1 cellular context compared by ENCODE assay signal in the genomic region with DNA sequence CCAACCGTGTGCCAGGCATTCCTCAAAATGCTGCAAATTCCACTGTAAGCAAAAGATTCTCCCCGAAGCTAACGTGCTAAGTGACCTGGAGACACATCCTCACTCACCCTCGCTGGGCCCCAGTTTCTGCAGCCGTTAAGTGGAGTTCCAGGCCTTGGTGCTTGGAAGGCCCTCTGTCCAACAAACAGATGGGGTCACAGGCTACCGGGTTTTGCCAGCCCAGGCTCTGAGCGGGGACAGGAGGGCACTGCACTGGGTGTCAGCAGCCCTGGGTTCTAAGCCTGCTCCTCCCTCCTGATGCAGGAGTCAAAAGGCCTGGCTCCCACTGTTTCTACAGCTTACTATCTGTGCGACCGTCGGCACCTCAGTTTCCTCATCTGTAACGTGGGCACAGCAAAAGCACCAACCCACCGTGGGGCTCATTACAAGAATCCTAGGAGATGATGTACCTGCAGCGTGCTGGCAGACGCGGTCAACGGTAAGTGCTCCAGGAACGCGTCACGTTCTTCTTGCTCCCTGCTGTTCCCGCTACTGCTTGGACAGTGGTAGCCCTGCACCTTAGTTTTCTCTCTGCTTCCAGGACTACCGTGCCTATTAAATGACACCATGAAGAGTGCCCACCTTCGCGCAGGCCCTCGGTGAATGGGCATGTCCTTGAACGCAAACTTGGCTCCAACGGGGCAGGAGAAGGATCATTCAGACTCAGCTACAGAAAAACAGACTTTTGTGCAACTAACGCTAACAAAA.
TF ChIP-seq lines count a peak whose summit lies in the region.

No MANE protein-coding gene starts in this region.

TF ChIP-seq in HepG2, 621 proteins besides CTCF, POLR2A, EP300 and RAD21:
- no peak for TF ChIP-seq RFX3 (CRISPR knock-in tag; IDR thresholded peaks at IDR 0.05)
- no peak for TF ChIP-seq ZSCAN9 (CRISPR knock-in tag; IDR thresholded peaks at IDR 0.05; ENCODE audit: borderline replicate concordance)
- no peak for TF ChIP-seq MBD4 (IDR thresholded peaks at IDR 0.05; ENCODE audit: borderline replicate concordance, low read length)
- TF ChIP-seq, protein P1, sequence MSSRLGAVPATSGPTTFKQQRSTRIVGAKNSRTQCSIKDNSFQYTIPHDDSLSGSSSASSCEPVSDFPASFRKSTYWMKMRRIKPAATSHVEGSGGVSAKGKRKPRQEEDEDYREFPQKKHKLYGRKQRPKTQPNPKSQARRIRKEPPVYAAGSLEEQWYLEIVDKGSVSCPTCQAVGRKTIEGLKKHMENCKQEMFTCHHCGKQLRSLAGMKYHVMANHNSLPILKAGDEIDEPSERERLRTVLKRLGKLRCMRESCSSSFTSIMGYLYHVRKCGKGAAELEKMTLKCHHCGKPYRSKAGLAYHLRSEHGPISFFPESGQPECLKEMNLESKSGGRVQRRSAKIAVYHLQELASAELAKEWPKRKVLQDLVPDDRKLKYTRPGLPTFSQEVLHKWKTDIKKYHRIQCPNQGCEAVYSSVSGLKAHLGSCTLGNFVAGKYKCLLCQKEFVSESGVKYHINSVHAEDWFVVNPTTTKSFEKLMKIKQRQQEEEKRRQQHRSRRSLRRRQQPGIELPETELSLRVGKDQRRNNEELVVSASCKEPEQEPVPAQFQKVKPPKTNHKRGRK (CRISPR knock-in tag; IDR thresholded peaks at IDR 0.05): no peak
- no peak for TF ChIP-seq ESRRA (CRISPR knock-in tag; IDR thresholded peaks at IDR 0.05; ENCODE audit: low read depth)
- no peak for TF ChIP-seq CENPX (CRISPR knock-in tag; IDR thresholded peaks at IDR 0.05)
- TF ChIP-seq HIC2 (CRISPR knock-in tag; IDR thresholded peaks at IDR 0.05; ENCODE audit: low read depth): no peak
- TF ChIP-seq HOXA3 (CRISPR knock-in tag; IDR thresholded peaks at IDR 0.05): no peak
- no peak for TF ChIP-seq ZNF615 (CRISPR knock-in tag; IDR thresholded peaks at IDR 0.05; ENCODE audit: borderline replicate concordance)
- no peak for TF ChIP-seq ZNF652 (CRISPR knock-in tag; IDR thresholded peaks at IDR 0.05; ENCODE audit: borderline replicate concordance, low read depth)
- no peak for TF ChIP-seq ZNF782 (CRISPR knock-in tag; IDR thresholded peaks at IDR 0.05; ENCODE audit: borderline replicate concordance)
- TF ChIP-seq TBL1XR1 (IDR thresholded peaks at IDR 0.05; ENCODE audit: borderline replicate concordance, low read length, partially characterized antibody): no peak
- TF ChIP-seq FOSL2 (CRISPR knock-in tag; IDR thresholded peaks at IDR 0.05): no peak
- no peak for TF ChIP-seq LCORL (IDR thresholded peaks at IDR 0.05)
- TF ChIP-seq LCORL (CRISPR knock-in tag; IDR thresholded peaks at IDR 0.05): no peak
- TF ChIP-seq, protein P2, sequence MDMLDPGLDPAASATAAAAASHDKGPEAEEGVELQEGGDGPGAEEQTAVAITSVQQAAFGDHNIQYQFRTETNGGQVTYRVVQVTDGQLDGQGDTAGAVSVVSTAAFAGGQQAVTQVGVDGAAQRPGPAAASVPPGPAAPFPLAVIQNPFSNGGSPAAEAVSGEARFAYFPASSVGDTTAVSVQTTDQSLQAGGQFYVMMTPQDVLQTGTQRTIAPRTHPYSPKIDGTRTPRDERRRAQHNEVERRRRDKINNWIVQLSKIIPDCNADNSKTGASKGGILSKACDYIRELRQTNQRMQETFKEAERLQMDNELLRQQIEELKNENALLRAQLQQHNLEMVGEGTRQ (IDR thresholded peaks at IDR 0.05; ENCODE audit: low read depth, low read length): no peak
- TF ChIP-seq, protein P2 (CRISPR knock-in tag; IDR thresholded peaks at IDR 0.05; ENCODE audit: borderline replicate concordance): no peak
- TF ChIP-seq, protein P3, sequence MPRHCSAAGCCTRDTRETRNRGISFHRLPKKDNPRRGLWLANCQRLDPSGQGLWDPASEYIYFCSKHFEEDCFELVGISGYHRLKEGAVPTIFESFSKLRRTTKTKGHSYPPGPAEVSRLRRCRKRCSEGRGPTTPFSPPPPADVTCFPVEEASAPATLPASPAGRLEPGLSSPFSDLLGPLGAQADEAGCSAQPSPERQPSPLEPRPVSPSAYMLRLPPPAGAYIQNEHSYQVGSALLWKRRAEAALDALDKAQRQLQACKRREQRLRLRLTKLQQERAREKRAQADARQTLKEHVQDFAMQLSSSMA (CRISPR knock-in tag; IDR thresholded peaks at IDR 0.05): no peak
- no peak for TF ChIP-seq ARHGAP35 (CRISPR knock-in tag; IDR thresholded peaks at IDR 0.05; ENCODE audit: borderline replicate concordance)
- TF ChIP-seq TBP (CRISPR knock-in tag; IDR thresholded peaks at IDR 0.05): no peak
- TF ChIP-seq FOXO1 (CRISPR knock-in tag; IDR thresholded peaks at IDR 0.05): no peak
- no peak for TF ChIP-seq NCOA5 (CRISPR knock-in tag; IDR thresholded peaks at IDR 0.05)
